Comparison of ENCODE assay signal across 22 cellular contexts in genomic region chrX:10524578-10524977, GRCh38.
"Had no signal": no experiment of that assay in that cellular context is flagged by ENCODE, and none has a peak within 500 bp of the region (broad histone marks: within the 10 kb centered on the region; RNA-seq: fewer than 3 reads in every experiment).

No MANE protein-coding gene starts in this region.

- H3K36me3 Mint-ChIP-seq: activated naive CD4-positive, alpha-beta T cell treated with anti-CD3 and anti-CD28 coated beads, Interleukin-2, amount 50 U/mL, for 72 hours; naive thymus-derived CD8-positive, alpha-beta T cell had no signal

- H3K27me3 ChIP-seq: adrenal gland, esophagus squamous epithelium, heart left ventricle, neural progenitor cell, thyroid gland, upper lobe of right lung had no signal

- DNase-seq: activated CD4-positive, alpha-beta T cell treated with anti-CD3 and anti-CD28 coated beads, Interleukin-2, amount 10 ng/mL, durations not matched to agents 7 days and 5 days; activated CD4-positive, CD25-positive, alpha-beta regulatory T cell treated with anti-CD3 and anti-CD28 coated beads, Interleukin-2, amount 50 U/mL, for 72 hours; activated CD8-positive, alpha-beta T cell treated with anti-CD3 and anti-CD28 coated beads, Interleukin-2, amount 10 ng/mL, durations not matched to agents 7 days and 5 days; adrenal gland; cerebellar nuclear complex; endodermal cell; esophagus squamous epithelium; heart left ventricle; kidney; naive thymus-derived CD8-positive, alpha-beta T cell; stimulated activated CD4-positive, alpha-beta T cell treated with anti-CD3 and anti-CD28 coated beads, Interleukin-4, amount 100 ng/mL, for 24 hours; substantia nigra; thyroid gland; upper lobe of right lung; WERI-Rb-1 had no signal

- H3K4me3 ChIP-seq: adrenal gland, breast epithelium, coronary artery, esophagus squamous epithelium, heart left ventricle, neural progenitor cell, SK-N-MC, thyroid gland, upper lobe of right lung had no signal

- H3K27me3 Mint-ChIP-seq: activated CD4-positive, alpha-beta T cell treated with anti-CD3 and anti-CD28 coated beads, Interleukin-2, amount 10 ng/mL, durations not matched to agents 7 days and 5 days; stimulated activated naive CD8-positive, alpha-beta T cell treated with anti-CD3 and anti-CD28 coated beads, Interleukin-15, Interleukin-2, amounts not matched to agents 100 ng/mL and 50 ng/mL, for 24 hours had no signal

- H3K27ac ChIP-seq: adrenal gland, breast epithelium, coronary artery, esophagus squamous epithelium, neural progenitor cell, SK-N-MC, thyroid gland, upper lobe of right lung, WERI-Rb-1 had no signal

- H3K4me3 Mint-ChIP-seq: activated CD4-positive, alpha-beta T cell treated with anti-CD3 and anti-CD28 coated beads, Interleukin-2, amount 10 ng/mL, durations not matched to agents 7 days and 5 days; activated CD8-positive, alpha-beta T cell treated with anti-CD3 and anti-CD28 coated beads, Interleukin-2, amount 10 ng/mL, durations not matched to agents 7 days and 5 days; endodermal cell; mesothelial cell of epicardium; naive thymus-derived CD8-positive, alpha-beta T cell; neural progenitor cell; stimulated activated naive CD8-positive, alpha-beta T cell treated with anti-CD3 and anti-CD28 coated beads, Interleukin-15, Interleukin-2, amounts not matched to agents 100 ng/mL and 50 ng/mL, for 24 hours had no signal

- H3K9me3 Mint-ChIP-seq: activated CD4-positive, alpha-beta T cell treated with anti-CD3 and anti-CD28 coated beads, Interleukin-2, amount 10 ng/mL, durations not matched to agents 7 days and 5 days; stimulated activated naive CD8-positive, alpha-beta T cell treated with anti-CD3 and anti-CD28 coated beads, Interleukin-15, Interleukin-2, amounts not matched to agents 100 ng/mL and 50 ng/mL, for 24 hours had no signal

- H3K4me1 Mint-ChIP-seq: activated CD4-positive, alpha-beta T cell treated with anti-CD3 and anti-CD28 coated beads, Interleukin-2, amount 10 ng/mL, durations not matched to agents 7 days and 5 days; endodermal cell; naive thymus-derived CD8-positive, alpha-beta T cell had no signal

- H3K9me3 ChIP-seq: adrenal gland, breast epithelium, esophagus squamous epithelium, heart left ventricle, thyroid gland, upper lobe of right lung had no signal

- H3K36me3 ChIP-seq: adrenal gland, breast epithelium, neural progenitor cell, thyroid gland, upper lobe of right lung, WERI-Rb-1 had no signal

- H3K27ac Mint-ChIP-seq: activated CD4-positive, alpha-beta T cell treated with anti-CD3 and anti-CD28 coated beads, Interleukin-2, amount 10 ng/mL, durations not matched to agents 7 days and 5 days; activated CD8-positive, alpha-beta T cell treated with anti-CD3 and anti-CD28 coated beads, Interleukin-2, amount 10 ng/mL, durations not matched to agents 7 days and 5 days; activated naive CD4-positive, alpha-beta T cell treated with anti-CD3 and anti-CD28 coated beads, Interleukin-2, amount 50 U/mL, for 72 hours; endodermal cell; mesothelial cell of epicardium; naive thymus-derived CD8-positive, alpha-beta T cell; neural progenitor cell; stimulated activated naive CD8-positive, alpha-beta T cell treated with anti-CD3 and anti-CD28 coated beads, Interleukin-15, Interleukin-2, amounts not matched to agents 100 ng/mL and 50 ng/mL, for 24 hours had no signal

- ATAC-seq: activated CD8-positive, alpha-beta T cell treated with anti-CD3 and anti-CD28 coated beads, Interleukin-2, amount 10 ng/mL, durations not matched to agents 7 days and 5 days; activated naive CD4-positive, alpha-beta T cell treated with anti-CD3 and anti-CD28 coated beads, Interleukin-2, amount 50 U/mL, for 72 hours; naive thymus-derived CD8-positive, alpha-beta T cell; upper lobe of right lung had no signal

- H3K4me1 ChIP-seq: adrenal gland, breast epithelium, neural progenitor cell, thyroid gland, upper lobe of right lung had no signal
